17 cellular contexts compared by ENCODE assay signal in genomic region chr2:4995466-4995865, GRCh38.
DNase-seq lines count a peak whose midpoint lies in the region; ATAC-seq and TF ChIP-seq lines count a peak whose summit lies in the region.
"Had no signal": no experiment of that assay in that cellular context is flagged by ENCODE, and none has a peak within 500 bp of the region (broad histone marks: within the 10 kb centered on the region; RNA-seq: fewer than 3 reads in every experiment).

No MANE protein-coding gene starts in this region.

- H3K9me3 Mint-ChIP-seq in endodermal cell (peaks cover 15% of the 10 kb centered on the region), WTC11 (peaks cover 78% of the 10 kb centered on the region)

- DNase-seq in NCI-H748 (lab: John Stamatoyannopoulos, UW; ENCODE audit: unreplicated experiment) (peak; percentile 16), NCI-H748 treated with DMSO at 0.1 percent for 48 hours (lab: John Stamatoyannopoulos, UW) (no peak), NCI-H146 (lab: John Stamatoyannopoulos, UW) (peak; percentile 36), endodermal cell (no peak), neuronal stem cell (ENCODE audit: low spot score) (no peak), WTC11 (ENCODE audit: low spot score) (no peak), occipital lobe (lab: John Stamatoyannopoulos, UW) (no peak)
- DNase-seq: Calu3, DMS79, NCI-H1436 treated with DMSO at 0.1 percent for 48 hours, NCI-H2107, NCI-H510A had no signal

- ATAC-seq in WTC11 (no peak), GM21786 (IDR thresholded peaks at IDR 0.05; ENCODE audit: unreplicated experiment) (no peak)
- ATAC-seq: A549, Panc1, Right ventricle myocardium inferior, SK-N-SH treated with all-trans-retinoic acid at 6 μM for 48 hours had no signal

- no peak overlapping the region for H3K18ac ChIP-seq in neuronal stem cell (ENCODE audit: low read length)

- H3K4me1 Mint-ChIP-seq in endodermal cell = peaks cover 17% of the 10 kb centered on the region
- no peaks in the 10 kb centered on the region for H3K4me1 Mint-ChIP-seq in WTC11

- no peak overlapping the region for H4K91ac ChIP-seq in neuronal stem cell (ENCODE audit: low read depth, low read length, poor library complexity)

- H3K4me1 ChIP-seq in endodermal cell (ENCODE audit: control insufficient read depth, insufficient read depth, low read length) (no peaks in the 10 kb centered on the region), neuronal stem cell (ENCODE audit: control insufficient read depth in 2 of 2, insufficient read depth in 1 of 2, low read depth in 1 of 2, low read length in 2 of 2) (no peaks in the 10 kb centered on the region)
- H3K4me1 ChIP-seq: A549 had no signal

- WGBS in endodermal cell (ENCODE audit: insufficient coverage in 1 of 2, insufficient read length in 1 of 2), 2 experiments = 64 to 74% methylated on average over 4 to 5 of the region's 5 CpGs
- no CpG with 5 or more reads among the region's 5 CpGs for WGBS in neuronal stem cell (ENCODE audit: extremely low coverage in 2 of 2, insufficient read length in 2 of 2, insufficient replicate concordance in 1 of 2), 2 donors

- H3K4ac ChIP-seq in neuronal stem cell (ENCODE audit: low read length) = no peak overlapping the region

- H3K27me3 ChIP-seq in endodermal cell (ENCODE audit: control insufficient read depth, insufficient read depth, low read length, poor library complexity, severe bottlenecking) = no peaks in the 10 kb centered on the region
- no peaks in the 10 kb centered on the region for H3K27me3 ChIP-seq in neuronal stem cell (ENCODE audit: control insufficient read depth in 3 of 3, insufficient read depth in 3 of 3, low read depth in 1 of 3, low read length in 3 of 3)

- no peak overlapping the region for H2BK120ac ChIP-seq in neuronal stem cell (ENCODE audit: low read depth, low read length)

- H2BK15ac ChIP-seq in neuronal stem cell (ENCODE audit: low read length) = no peak overlapping the region

- H3K14ac ChIP-seq in neuronal stem cell (ENCODE audit: low read length) = no peak overlapping the region

- H2AK5ac ChIP-seq in neuronal stem cell (ENCODE audit: low read depth, low read length) = no peak overlapping the region

- H3K79me1 ChIP-seq in neuronal stem cell (ENCODE audit: low read depth, low read length) = no peaks in the 10 kb centered on the region

- H3K36me3 ChIP-seq in endodermal cell (ENCODE audit: control insufficient read depth, insufficient read depth, low read length) = no peaks in the 10 kb centered on the region
- no peaks in the 10 kb centered on the region for H3K36me3 ChIP-seq in neuronal stem cell (replicated peaks in 1 of 2; ENCODE audit: control insufficient read depth in 2 of 2, insufficient read depth in 2 of 2, low read length in 2 of 2)

- H3K27ac Mint-ChIP-seq in endodermal cell = peak overlapping the region; percentile 7
- no peak overlapping the region for H3K27ac Mint-ChIP-seq in WTC11

- H2BK12ac ChIP-seq in neuronal stem cell (ENCODE audit: low read length) = no peak overlapping the region

- H2AFZ ChIP-seq in neuronal stem cell (ENCODE audit: low read length) = peak overlapping the region; percentile 37

- H3K4me3 ChIP-seq in endodermal cell (ENCODE audit: low read length) (no peak overlapping the region), neuronal stem cell (ENCODE audit: low read length in 2 of 2) (no peak overlapping the region)
- H3K4me3 ChIP-seq: A549 had no signal

- H4K8ac ChIP-seq in neuronal stem cell (ENCODE audit: low read depth, low read length) = no peak overlapping the region

- POLR2A ChIA-PET in WTC11 (lab: Charles Lee) = no interaction called here

- H3K9me3 ChIP-seq in endodermal cell (ENCODE audit: control insufficient read depth, low read length) (peaks cover 15% of the 10 kb centered on the region), neuronal stem cell (replicated peaks in 1 of 2; ENCODE audit: control insufficient read depth in 2 of 2, insufficient read depth in 1 of 2, low read depth in 1 of 2, low read length in 2 of 2) (no peaks in the 10 kb centered on the region)

- H3K27me3 Mint-ChIP-seq in endodermal cell (ENCODE audit: insufficient read depth) (no peaks in the 10 kb centered on the region), WTC11 (ENCODE audit: low read depth) (peaks cover 3% of the 10 kb centered on the region; the same call in 1 of the 2 replicates)

- CTCF ChIA-PET in WTC11 (lab: Charles Lee) = no interaction called here

- no peak overlapping the region for H3K9ac ChIP-seq in endodermal cell (ENCODE audit: extremely low read depth, low read length, poor library complexity, severe bottlenecking)
- no peak overlapping the region for H3K9ac ChIP-seq in neuronal stem cell (ENCODE audit: low read depth, low read length, poor library complexity)

- TF ChIP-seq CTCF in endodermal cell (conservative IDR thresholded peaks at IDR 0.05) = peak; percentile 44
- TF ChIP-seq CTCF in WTC11 (IDR thresholded peaks at IDR 0.05) = no peak

- H3K36me3 Mint-ChIP-seq in endodermal cell (ENCODE audit: low read depth) (peaks cover 9% of the 10 kb centered on the region), WTC11 (peaks cover 63% of the 10 kb centered on the region)

- H2BK5ac ChIP-seq in neuronal stem cell (ENCODE audit: low read length) = no peak overlapping the region

- no peak overlapping the region for H3K23ac ChIP-seq in neuronal stem cell (ENCODE audit: low read depth, low read length, poor library complexity)

- H3K27ac ChIP-seq in endodermal cell (ENCODE audit: low read depth, low read length) (no peak overlapping the region), neuronal stem cell (replicated peaks; ENCODE audit: low read length) (no peak overlapping the region)
- H3K27ac ChIP-seq: A549 had no signal

- H3K4me2 ChIP-seq in neuronal stem cell (ENCODE audit: insufficient read depth, low read length, poor library complexity, severe bottlenecking) = no peak overlapping the region
- H3K4me2 ChIP-seq: A549 had no signal

- H3K4me3 Mint-ChIP-seq in endodermal cell = no peak overlapping the region
- no peak overlapping the region for H3K4me3 Mint-ChIP-seq in WTC11

TF ChIP-seq in WTC11, 78 proteins besides CTCF, POLR2A, EP300 and RAD21:
- TF ChIP-seq CREM (CRISPR knock-in tag; IDR thresholded peaks at IDR 0.05) (no peak), TEAD1 (CRISPR knock-in tag; IDR thresholded peaks at IDR 0.05) (no peak), USF1 (CRISPR knock-in tag; IDR thresholded peaks at IDR 0.05) (no peak), ZNF423 (CRISPR knock-in tag; IDR thresholded peaks at IDR 0.05) (no peak), ZBTB43 (CRISPR knock-in tag; IDR thresholded peaks at IDR 0.05) (no peak), ZNF671 (CRISPR knock-in tag; IDR thresholded peaks at IDR 0.05) (no peak), MYBL2 (CRISPR knock-in tag; IDR thresholded peaks at IDR 0.05) (no peak), E2F1 (CRISPR knock-in tag; IDR thresholded peaks at IDR 0.05) (no peak)

Comparison
In these comparisons a context has a peak if more than half of its experiments do, and no peak if none do; other contexts are left out.
1. DNase-seq: peak in NCI-H748 (single experiment) and NCI-H146 (single experiment); none in NCI-H748 treated with DMSO at 0.1 percent for 48 hours (single experiment), endodermal cell (single experiment), neuronal stem cell (single experiment), WTC11 (single experiment) and occipital lobe (single experiment).